In the genomic region with DNA sequence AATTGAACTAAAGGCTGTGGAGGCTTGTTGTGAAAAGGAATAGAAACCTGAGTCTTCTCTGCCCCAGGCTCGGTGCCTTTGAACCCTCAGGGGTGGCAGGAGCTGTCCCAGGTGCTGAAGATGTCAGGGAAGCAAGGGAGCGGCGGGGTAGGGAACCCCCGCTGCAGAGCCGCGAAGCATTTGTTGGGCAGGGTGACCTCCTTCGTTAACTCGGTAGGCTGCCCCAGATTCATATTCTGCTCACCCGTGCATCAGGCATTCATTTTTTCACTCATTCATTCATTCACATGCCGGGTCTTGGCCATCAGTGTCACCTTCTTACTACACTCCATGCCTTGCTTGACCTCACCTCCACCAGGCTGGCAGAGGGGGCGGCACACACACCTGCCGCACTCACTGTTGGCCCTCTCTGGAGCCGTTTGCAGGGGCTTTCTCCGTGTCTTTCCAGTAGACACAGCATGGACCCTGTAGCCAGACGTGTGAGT, we compare ENCODE assay signal across 14 cellular contexts.
DNase-seq lines count a peak whose midpoint lies in the region; ATAC-seq and TF ChIP-seq lines count a peak whose summit lies in the region.
"Had no signal": no experiment of that assay in that cellular context is flagged by ENCODE, and none has a peak within 500 bp of the region (broad histone marks: within the 10 kb centered on the region; RNA-seq: fewer than 3 reads in every experiment).

No MANE protein-coding gene starts in this region.

- peaks cover 23% of the 10 kb centered on the region for H3K27me3 Mint-ChIP-seq in activated T-cell treated with anti-CD3 and anti-CD28 coated beads, Interleukin-2, amount 50 U/mL, for 24 hours
- H3K27me3 Mint-ChIP-seq in activated T-cell treated with anti-CD3 and anti-CD28 coated beads, Interleukin-2, amount 50 U/mL, for 72 hours (ENCODE audit: low read depth): no peaks in the 10 kb centered on the region

- ATAC-seq in activated T-cell treated with anti-CD3 and anti-CD28 coated beads, Interleukin-2, amount 50 U/mL, for 72 hours (replicated peaks in 1 of 2): no peak

- intact Hi-C loops in stomach (cut with DNase I; ENCODE audit: low total_unique reads): no loop called here

- H3K4me1 Mint-ChIP-seq in activated T-cell treated with anti-CD3 and anti-CD28 coated beads, Interleukin-2, amount 50 U/mL, for 24 hours (ENCODE audit: low read depth): no peaks in the 10 kb centered on the region
- H3K4me1 Mint-ChIP-seq in activated T-cell treated with anti-CD3 and anti-CD28 coated beads, Interleukin-2, amount 50 U/mL, for 72 hours (ENCODE audit: low read depth): no peaks in the 10 kb centered on the region

- peak; percentile 20 for DNase-seq in activated T-cell treated with anti-CD3 and anti-CD28 coated beads, Interleukin-2, amount 50 U/mL, for 24 hours
- DNase-seq in activated T-cell treated with anti-CD3 and anti-CD28 coated beads, Interleukin-2, amount 50 U/mL, for 72 hours: no peak
- DNase-seq in RPMI8226: peak; percentile 63
- DNase-seq in islet precursor cell: peak; percentile 55
- DNase-seq in stomach: peak; percentile 9
- DNase-seq in amniotic stem cell (lab: John Stamatoyannopoulos, UW): no peak
- no peak for DNase-seq in stimulated activated CD4-positive, alpha-beta T cell treated with anti-CD3 and anti-CD28 coated beads, Interleukin-4, amount 100 ng/mL, for 24 hours
- DNase-seq in foreskin fibroblast: no peak
- DNase-seq: Caco-2, colonic mucosa, HCEC 1CT, NCI-H187, Right ventricle myocardium superior had no signal

- TF ChIP-seq POLR2A in stomach (IDR thresholded peaks at IDR 0.05): no peak

- no peaks in the 10 kb centered on the region for H3K9me3 Mint-ChIP-seq in activated T-cell treated with anti-CD3 and anti-CD28 coated beads, Interleukin-2, amount 50 U/mL, for 24 hours
- H3K9me3 Mint-ChIP-seq in activated T-cell treated with anti-CD3 and anti-CD28 coated beads, Interleukin-2, amount 50 U/mL, for 72 hours: no peaks in the 10 kb centered on the region

- no peaks in the 10 kb centered on the region for H3K36me3 Mint-ChIP-seq in activated T-cell treated with anti-CD3 and anti-CD28 coated beads, Interleukin-2, amount 50 U/mL, for 24 hours (ENCODE audit: low read depth)
- H3K36me3 Mint-ChIP-seq in activated T-cell treated with anti-CD3 and anti-CD28 coated beads, Interleukin-2, amount 50 U/mL, for 72 hours (ENCODE audit: insufficient read depth in 2 of 2): no peaks in the 10 kb centered on the region

- H3K9me3 ChIP-seq in stomach: no peaks in the 10 kb centered on the region
- H3K9me3 ChIP-seq: Caco-2, colonic mucosa, esophagus muscularis mucosa had no signal

- H3K4me1 ChIP-seq in stomach: no peaks in the 10 kb centered on the region
- H3K4me1 ChIP-seq: Caco-2, colonic mucosa, esophagus muscularis mucosa had no signal

- no peak for TF ChIP-seq EP300 in stomach (IDR thresholded peaks at IDR 0.05)

- no peaks in the 10 kb centered on the region for H3K36me3 ChIP-seq in stomach
- H3K36me3 ChIP-seq: colonic mucosa, esophagus muscularis mucosa had no signal

- H3K27ac ChIP-seq in stomach: no peak overlapping the region
- H3K27ac ChIP-seq: colonic mucosa, esophagus muscularis mucosa had no signal

- WGBS in stomach, 5 donors: 47 to 59% (median 49%) methylated on average over 15 of the region's 15 CpGs

- TF ChIP-seq CTCF in stomach (IDR thresholded peaks at IDR 0.05): no peak
- TF ChIP-seq CTCF in foreskin fibroblast (IDR thresholded peaks at IDR 0.05; ENCODE audit: low read depth, low read length): no peak

- H3K27ac Mint-ChIP-seq in activated T-cell treated with anti-CD3 and anti-CD28 coated beads, Interleukin-2, amount 50 U/mL, for 24 hours: no peak overlapping the region
- H3K27ac Mint-ChIP-seq in activated T-cell treated with anti-CD3 and anti-CD28 coated beads, Interleukin-2, amount 50 U/mL, for 72 hours: no peak overlapping the region

- H3K4me3 ChIP-seq in stomach (no peak overlapping the region), foreskin fibroblast (ENCODE audit: low read depth in 1 of 2, low read length in 2 of 2) (no peak overlapping the region)
- H3K4me3 ChIP-seq: colonic mucosa, esophagus muscularis mucosa had no signal

- H3K4me3 Mint-ChIP-seq in activated T-cell treated with anti-CD3 and anti-CD28 coated beads, Interleukin-2, amount 50 U/mL, for 24 hours: no peak overlapping the region
- no peak overlapping the region for H3K4me3 Mint-ChIP-seq in activated T-cell treated with anti-CD3 and anti-CD28 coated beads, Interleukin-2, amount 50 U/mL, for 72 hours

- peaks cover 0 to 62% (median 6%) of the 10 kb centered on the region in 3 donors for H3K27me3 ChIP-seq in stomach
- H3K27me3 ChIP-seq: colonic mucosa had no signal

Comparison
In these comparisons a context has a peak if more than half of its experiments do, and no peak if none do; other contexts are left out.
1. DNase-seq: peak in activated T-cell treated with anti-CD3 and anti-CD28 coated beads, Interleukin-2, amount 50 U/mL, for 24 hours (single experiment), RPMI8226 (single experiment), islet precursor cell (single experiment) and stomach (single experiment); none in activated T-cell treated with anti-CD3 and anti-CD28 coated beads, Interleukin-2, amount 50 U/mL, for 72 hours (0 of 2), amniotic stem cell (single experiment), stimulated activated CD4-positive, alpha-beta T cell treated with anti-CD3 and anti-CD28 coated beads, Interleukin-4, amount 100 ng/mL, for 24 hours (single experiment) and foreskin fibroblast (0 of 2).